19 cellular contexts compared by ENCODE assay signal in genomic region chr18:8029061-8029460, GRCh38.
DNase-seq lines count a peak whose midpoint lies in the region; ATAC-seq and TF ChIP-seq lines count a peak whose summit lies in the region.
"Had no signal": no experiment of that assay in that cellular context is flagged by ENCODE, and none has a peak within 500 bp of the region (broad histone marks: within the 10 kb centered on the region; RNA-seq: fewer than 3 reads in every experiment).

No MANE protein-coding gene starts in this region.

- no peaks in the 10 kb centered on the region for H3K27me3 ChIP-seq in lower lobe of right lung (ENCODE audit: low read depth)
- H3K27me3 ChIP-seq in upper lobe of right lung = no peaks in the 10 kb centered on the region

- peak; percentile 52 to 61 for ATAC-seq in lower lobe of right lung
- ATAC-seq in upper lobe of right lung = peak; percentile 82
- ATAC-seq in HG03565 (IDR thresholded peaks at IDR 0.05; ENCODE audit: unreplicated experiment) = no peak
- no peak for ATAC-seq in GM19463 (IDR thresholded peaks at IDR 0.05; ENCODE audit: unreplicated experiment)
- ATAC-seq: T-cell had no signal

- DNase-seq in ELF-1 (ENCODE audit: low read depth, low spot score) (peak; percentile 10), NCI-H510A treated with DMSO at 0.1 percent for 48 hours (lab: John Stamatoyannopoulos, UW) (peak; percentile 89), lower lobe of right lung (no peak), upper lobe of right lung (peak; percentile 68)
- no peak for DNase-seq in activated CD4-positive, alpha-beta T cell treated with anti-CD3 and anti-CD28 coated beads for 48 hours
- DNase-seq: CD4-positive, alpha-beta T cell; DND-41; GF-D8; NCI-H1105; NCI-H1694 treated with DMSO at 0.1 percent for 48 hours; NCI-H2171 treated with DMSO at 0.1 percent for 48 hours; NCI-H524; Right ventricle myocardium superior; SK-N-SH; T-cell had no signal

- no peak overlapping the region for H3K27ac ChIP-seq in lower lobe of right lung
- no peak overlapping the region for H3K27ac ChIP-seq in upper lobe of right lung
- H3K27ac ChIP-seq: HL-60 had no signal

- H3K4me1 ChIP-seq in lower lobe of right lung = peaks cover 6% of the 10 kb centered on the region
- H3K4me1 ChIP-seq in upper lobe of right lung = no peaks in the 10 kb centered on the region
- H3K4me1 ChIP-seq: HAP-1 had no signal

- H3K4me3 ChIP-seq in lower lobe of right lung (no peak overlapping the region), upper lobe of right lung (no peak overlapping the region)
- H3K4me3 ChIP-seq: HAP-1 had no signal

- H3K36me3 ChIP-seq in lower lobe of right lung (no peaks in the 10 kb centered on the region), upper lobe of right lung (no peaks in the 10 kb centered on the region)
- H3K36me3 ChIP-seq: HAP-1 had no signal

- intact Hi-C loops in lower lobe of right lung (cut with DNase I) = no loop called here
- intact Hi-C loops in upper lobe of right lung (cut with DNase I) = no loop called here

- no peak for TF ChIP-seq CTCF in lower lobe of right lung (IDR thresholded peaks at IDR 0.05)
- no peak for TF ChIP-seq CTCF in upper lobe of right lung (IDR thresholded peaks at IDR 0.05)

- H3K9me3 ChIP-seq in lower lobe of right lung = no peaks in the 10 kb centered on the region
- no peaks in the 10 kb centered on the region for H3K9me3 ChIP-seq in upper lobe of right lung
- H3K9me3 ChIP-seq: HAP-1, SK-N-SH had no signal

Comparison
In these comparisons a context has a peak if more than half of its experiments do, and no peak if none do; other contexts are left out.
1. DNase-seq: peak in ELF-1 (single experiment), NCI-H510A treated with DMSO at 0.1 percent for 48 hours (single experiment) and upper lobe of right lung (single experiment); none in lower lobe of right lung (single experiment) and activated CD4-positive, alpha-beta T cell treated with anti-CD3 and anti-CD28 coated beads for 48 hours (single experiment).
2. ATAC-seq: peak in lower lobe of right lung (2 of 2) and upper lobe of right lung (single experiment); none in HG03565 (single experiment) and GM19463 (single experiment).